8 cellular contexts compared by ENCODE assay signal in genomic region chr2:168889635-168890005, GRCh38. TPM values are rescaled to one million over a fixed set of nuclear protein-coding genes. Genes with fewer than 3 reads are reported as not detected.
A peak's percentile ranks its signal among the peaks of the same experiment; 100 is the strongest.
DNase-seq lines count a peak whose midpoint lies in the region; ATAC-seq and TF ChIP-seq lines count a peak whose summit lies in the region.

No MANE protein-coding gene starts in this region.

- DNase-seq in ELR (ENCODE audit: low read depth) (peak; percentile 21), breast epithelium (ENCODE audit: low spot score in 2 of 2) (no peak), Kasumi-1 (lab: John Stamatoyannopoulos, UW) (no peak), GM20000 (ENCODE audit: low spot score) (no peak), activated gamma-delta T cell (lab: John Stamatoyannopoulos, UW) (no peak)
- DNase-seq in stimulated activated CD8-positive, alpha-beta memory T cell treated with anti-CD3 and anti-CD28 coated beads, Interleukin-4, amount 100 ng/mL, for 48 hours: no peak

- no peaks in the 10 kb centered on the region for H3K9me3 ChIP-seq in breast epithelium

- H3K27me3 Mint-ChIP-seq in nephron (ENCODE audit: low read depth): peaks cover 6% of the 10 kb centered on the region

- TF ChIP-seq CTCF in breast epithelium (IDR thresholded peaks at IDR 0.05) (no peak), nephron (IDR thresholded peaks at IDR 0.05; ENCODE audit: unreplicated experiment in 3 of 3) (no peak), GM20000 (IDR thresholded peaks at IDR 0.05; ENCODE audit: extremely low read depth, missing control alignments) (no peak)

- peaks cover 13% of the 10 kb centered on the region for H3K4me1 Mint-ChIP-seq in nephron

- no peaks in the 10 kb centered on the region for H3K4me1 ChIP-seq in breast epithelium

- no peaks in the 10 kb centered on the region for H3K36me3 ChIP-seq in breast epithelium

- ATAC-seq in HG03457 (IDR thresholded peaks at IDR 0.05; ENCODE audit: unreplicated experiment): peak; percentile 0

- no peak overlapping the region for H3K27ac ChIP-seq in breast epithelium

- peaks cover 19% of the 10 kb centered on the region for H3K36me3 Mint-ChIP-seq in nephron (ENCODE audit: low read depth)

- TF ChIP-seq POLR2A in breast epithelium (IDR thresholded peaks at IDR 0.05): no peak

- H3K27me3 ChIP-seq in breast epithelium: no peaks in the 10 kb centered on the region

- peak overlapping the region; percentile 45 to 73 (median 60) for H3K4me3 ChIP-seq in breast epithelium

- no peaks in the 10 kb centered on the region for H3K9me3 Mint-ChIP-seq in nephron

- intact Hi-C loops in breast epithelium (cut with DNase I; ENCODE audit: low total_unique reads): no loop called here

- H3K4me3 Mint-ChIP-seq in nephron: peak overlapping the region; percentile 90 to 96 (median 93)

- no peak overlapping the region for H3K27ac Mint-ChIP-seq in nephron

RNA-seq across cellular contexts. Expression of gene SPC25, which starts 0.6 kb away (rescaled TPM):
- 1 to 10 TPM in 2 of 3 donors, not detected in 1; 1.0 to 1.1 TPM for total RNA-seq in breast epithelium

RNA-seq across cellular contexts. Expression of gene G6PC2, which starts 11.5 kb away (rescaled TPM):
- total RNA-seq in breast epithelium: not detected
